10 cellular contexts compared by ENCODE assay signal in genomic region chr2:187299122-187299906, GRCh38.
DNase-seq lines count a peak whose midpoint lies in the region; ATAC-seq and TF ChIP-seq lines count a peak whose summit lies in the region.
"Had no signal": no experiment of that assay in that cellular context is flagged by ENCODE, and none has a peak within 500 bp of the region (broad histone marks: within the 10 kb centered on the region; RNA-seq: fewer than 3 reads in every experiment).

No MANE protein-coding gene starts in this region.

- no peaks in the 10 kb centered on the region for H3K36me3 Mint-ChIP-seq in progenitor cell of endocrine pancreas (ENCODE audit: insufficient read depth)
- H3K36me3 Mint-ChIP-seq in stimulated activated effector memory CD8-positive, alpha-beta T cell treated with anti-CD3 and anti-CD28 coated beads, Interleukin-12 subunit alpha, Interleukin-12 subunit beta, amount 100 ng/mL, for 72 hours: no peaks in the 10 kb centered on the region

- ATAC-seq in HG03025 (IDR thresholded peaks at IDR 0.05; ENCODE audit: low FRiP score, unreplicated experiment): no peak
- ATAC-seq in stimulated activated effector memory CD8-positive, alpha-beta T cell treated with anti-CD3 and anti-CD28 coated beads, Interleukin-12 subunit alpha, Interleukin-12 subunit beta, amount 100 ng/mL, for 72 hours: no peak

- no peaks in the 10 kb centered on the region for H3K27me3 ChIP-seq in AG04450 (ENCODE audit: control insufficient read depth, insufficient read depth, low read length)
- H3K27me3 ChIP-seq: uterus had no signal

- H3K9me3 ChIP-seq in AG04450 (ENCODE audit: control insufficient read depth, insufficient read depth, low read length): no peaks in the 10 kb centered on the region
- H3K9me3 ChIP-seq: uterus had no signal

- no peak overlapping the region for H3K27ac Mint-ChIP-seq in progenitor cell of endocrine pancreas
- H3K27ac Mint-ChIP-seq in stimulated activated effector memory CD8-positive, alpha-beta T cell treated with anti-CD3 and anti-CD28 coated beads, Interleukin-12 subunit alpha, Interleukin-12 subunit beta, amount 100 ng/mL, for 72 hours: no peak overlapping the region

- DNase-seq in AG04450 (ENCODE audit: low read depth, low spot score) (no peak), GM13977 (ENCODE audit: low spot score) (peak; percentile 12), UCSD-AML1 (lab: John Stamatoyannopoulos, UW; ENCODE audit: unreplicated experiment) (peak; percentile 6), iris pigment epithelial cell (ENCODE audit: low read depth) (peak; percentile 14), progenitor cell of endocrine pancreas (ENCODE audit: low spot score, unreplicated experiment) (no peak), occipital lobe (lab: John Stamatoyannopoulos, UW) (no peak)
- DNase-seq in stimulated activated effector memory CD8-positive, alpha-beta T cell treated with anti-CD3 and anti-CD28 coated beads, Interleukin-12 subunit alpha, Interleukin-12 subunit beta, amount 100 ng/mL, for 72 hours (ENCODE audit: low spot score in 2 of 2): no peak
- DNase-seq: Karpas-422, uterus had no signal

- in situ Hi-C loops in GM13977 (cut with MboI; ENCODE audit: low pct_unique_long_range_greater_than_20kb, low sequenced_read_pairs, unreplicated experiment): no loop called here

- H3K4me3 ChIP-seq in AG04450 (ENCODE audit: low read depth, low read length): no peak overlapping the region
- H3K4me3 ChIP-seq: uterus had no signal

- no peak overlapping the region for H3K4me3 Mint-ChIP-seq in progenitor cell of endocrine pancreas (ENCODE audit: low read depth)
- H3K4me3 Mint-ChIP-seq in stimulated activated effector memory CD8-positive, alpha-beta T cell treated with anti-CD3 and anti-CD28 coated beads, Interleukin-12 subunit alpha, Interleukin-12 subunit beta, amount 100 ng/mL, for 72 hours: no peak overlapping the region

- TF ChIP-seq CTCF in AG04450 (IDR thresholded peaks at IDR 0.05; ENCODE audit: low read depth, low read length) (peak; percentile 34), GM13977 (IDR thresholded peaks at IDR 0.05; ENCODE audit: extremely low read depth, insufficient read depth, missing control alignments) (peak; percentile 53), progenitor cell of endocrine pancreas (IDR thresholded peaks at IDR 0.05; ENCODE audit: unreplicated experiment) (no peak)

- no peak overlapping the region for H3K27ac ChIP-seq in AG04450 (ENCODE audit: low read depth, low read length)

- no peaks in the 10 kb centered on the region for H3K27me3 Mint-ChIP-seq in progenitor cell of endocrine pancreas

- CTCF ChIA-PET in AG04450 (lab: Charles Lee): interaction anchor here (0.6 kb wide), 1 partner anchor 842 kb away, joined by 3 read pairs; no protein-coding TSS in a partner anchor

- POLR2A ChIA-PET in AG04450 (lab: Yijun Ruan, JAX): no interaction called here

- H3K9me3 Mint-ChIP-seq in progenitor cell of endocrine pancreas (ENCODE audit: low read depth): no peaks in the 10 kb centered on the region
- peaks cover 5% of the 10 kb centered on the region for H3K9me3 Mint-ChIP-seq in stimulated activated effector memory CD8-positive, alpha-beta T cell treated with anti-CD3 and anti-CD28 coated beads, Interleukin-12 subunit alpha, Interleukin-12 subunit beta, amount 100 ng/mL, for 72 hours

- H3K4me1 Mint-ChIP-seq in progenitor cell of endocrine pancreas (ENCODE audit: low read depth): no peaks in the 10 kb centered on the region
- no peaks in the 10 kb centered on the region for H3K4me1 Mint-ChIP-seq in stimulated activated effector memory CD8-positive, alpha-beta T cell treated with anti-CD3 and anti-CD28 coated beads, Interleukin-12 subunit alpha, Interleukin-12 subunit beta, amount 100 ng/mL, for 72 hours

Comparison
In these comparisons a context has a peak if more than half of its experiments do, and no peak if none do; other contexts are left out.
1. DNase-seq: peak in GM13977 (single experiment), UCSD-AML1 (single experiment) and iris pigment epithelial cell (single experiment); none in AG04450 (single experiment), progenitor cell of endocrine pancreas (single experiment), occipital lobe (single experiment) and stimulated activated effector memory CD8-positive, alpha-beta T cell treated with anti-CD3 and anti-CD28 coated beads, Interleukin-12 subunit alpha, Interleukin-12 subunit beta, amount 100 ng/mL, for 72 hours (0 of 2).